In the genomic region with DNA sequence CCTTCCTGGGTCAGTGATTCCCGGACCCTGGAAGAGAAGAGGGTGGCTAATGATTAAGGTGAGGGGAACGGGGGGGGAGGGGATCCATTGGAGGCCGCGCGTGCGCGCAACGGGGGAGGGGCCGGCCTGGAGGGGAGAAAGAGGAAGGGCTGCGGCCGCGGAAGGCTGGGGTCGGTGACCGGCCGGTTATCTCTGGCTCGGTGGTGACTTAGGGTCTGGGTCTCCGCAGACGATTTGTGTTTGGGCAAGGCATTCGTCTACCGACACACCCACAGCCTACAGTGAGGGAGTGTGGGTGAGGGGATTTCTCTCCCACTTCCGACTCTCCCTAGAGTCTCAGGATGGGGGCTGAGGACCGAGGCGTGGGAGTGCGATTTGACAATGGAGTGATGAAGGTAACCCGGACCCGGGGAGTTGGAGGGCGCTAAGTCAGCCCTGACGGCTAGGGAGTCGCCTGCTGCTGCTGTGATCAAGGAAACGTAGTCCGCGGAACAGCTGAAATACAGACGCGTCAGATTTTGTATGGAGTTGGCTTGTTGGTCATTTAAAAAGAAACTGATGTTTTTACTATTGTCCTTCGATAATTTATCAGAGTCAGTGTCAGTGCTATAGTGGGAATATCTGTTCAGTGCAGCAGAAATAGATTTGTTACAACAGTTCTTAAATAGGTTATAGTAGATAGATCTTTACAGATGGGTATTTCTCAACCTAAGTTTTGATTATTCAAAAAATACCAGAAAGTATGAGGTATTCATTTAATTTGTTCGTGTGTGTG, we compare ENCODE assay signal across 1 cellular context.
TF ChIP-seq lines count a peak whose summit lies in the region.

No MANE protein-coding gene starts in this region.

TF ChIP-seq in HepG2, 621 proteins besides CTCF, POLR2A, EP300 and RAD21 (continued from another document and continues in another):
- TF ChIP-seq, protein P1, sequence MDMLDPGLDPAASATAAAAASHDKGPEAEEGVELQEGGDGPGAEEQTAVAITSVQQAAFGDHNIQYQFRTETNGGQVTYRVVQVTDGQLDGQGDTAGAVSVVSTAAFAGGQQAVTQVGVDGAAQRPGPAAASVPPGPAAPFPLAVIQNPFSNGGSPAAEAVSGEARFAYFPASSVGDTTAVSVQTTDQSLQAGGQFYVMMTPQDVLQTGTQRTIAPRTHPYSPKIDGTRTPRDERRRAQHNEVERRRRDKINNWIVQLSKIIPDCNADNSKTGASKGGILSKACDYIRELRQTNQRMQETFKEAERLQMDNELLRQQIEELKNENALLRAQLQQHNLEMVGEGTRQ (IDR thresholded peaks at IDR 0.05; ENCODE audit: low read depth, low read length), result no peak
- TF ChIP-seq, protein P1 (CRISPR knock-in tag; IDR thresholded peaks at IDR 0.05; ENCODE audit: borderline replicate concordance), result no peak; the same call in 1 of the 2 replicates
- TF ChIP-seq NFKBIZ (CRISPR knock-in tag; IDR thresholded peaks at IDR 0.05) (peak; percentile 16; the same call in 1 of the 2 replicates), SUZ12 (IDR thresholded peaks at IDR 0.05; ENCODE audit: low read depth, low read length) (no peak), ZNF614 (CRISPR knock-in tag; IDR thresholded peaks at IDR 0.05; ENCODE audit: borderline replicate concordance) (peak; percentile 70; the same call in 1 of the 2 replicates), HDAC1 (CRISPR knock-in tag; IDR thresholded peaks at IDR 0.05) (peak; percentile 42; the same call in 1 of the 2 replicates), GATA4 (IDR thresholded peaks at IDR 0.05; ENCODE audit: borderline replicate concordance, low read depth) (0 out of 2 replicates have a peak, but pooled peaks have one; percentile 4), NKX3-1 (CRISPR knock-in tag; IDR thresholded peaks at IDR 0.05) (peak; percentile 64; the same call in 1 of the 2 replicates), ZKSCAN1 (IDR thresholded peaks at IDR 0.05; ENCODE audit: low read length) (no peak), SRY (CRISPR knock-in tag; IDR thresholded peaks at IDR 0.05) (0 out of 2 replicates have a peak, but pooled peaks have one; percentile 7), ZNF629 (CRISPR knock-in tag; conservative IDR thresholded peaks at IDR 0.05) (no peak), PITX1 (CRISPR knock-in tag; IDR thresholded peaks at IDR 0.05) (no peak), ZNF780A (CRISPR knock-in tag; IDR thresholded peaks at IDR 0.05) (no peak), FOXA3 (CRISPR knock-in tag; IDR thresholded peaks at IDR 0.05) (0 out of 2 replicates have a peak, but pooled peaks have one; percentile 14), PRPF4 (IDR thresholded peaks at IDR 0.05; ENCODE audit: low read depth, low read length, poor library complexity, severe bottlenecking) (peak; percentile 73), DMAP1 (CRISPR knock-in tag; IDR thresholded peaks at IDR 0.05) (peak; percentile 48; the same call in 1 of the 2 replicates), MAZ (IDR thresholded peaks at IDR 0.05; ENCODE audit: borderline replicate concordance, low read depth, low read length) (no peak), MAZ (CRISPR knock-in tag; IDR thresholded peaks at IDR 0.05; ENCODE audit: low read depth) (0 out of 2 replicates have a peak, but pooled peaks have one; percentile 6), SOX6 (IDR thresholded peaks at IDR 0.05) (no peak), SOX6 (CRISPR knock-in tag; IDR thresholded peaks at IDR 0.05) (peak; percentile 49), SP5 (CRISPR knock-in tag; IDR thresholded peaks at IDR 0.05; ENCODE audit: borderline replicate concordance, low read depth) (no peak), NFYC (CRISPR knock-in tag; IDR thresholded peaks at IDR 0.05) (no peak), ARNT (IDR thresholded peaks at IDR 0.05) (no peak), TAF1 (CRISPR knock-in tag; IDR thresholded peaks at IDR 0.05) (peak; percentile 42; the same call in 1 of the 2 replicates), ZC3H13 (CRISPR knock-in tag; IDR thresholded peaks at IDR 0.05) (peak; percentile 64; the same call in 1 of the 2 replicates), ZNF792 (CRISPR knock-in tag; IDR thresholded peaks at IDR 0.05) (peak; percentile 38; the same call in 1 of the 2 replicates), ZNF557 (CRISPR knock-in tag; IDR thresholded peaks at IDR 0.05) (no peak), IKZF4 (CRISPR knock-in tag; IDR thresholded peaks at IDR 0.05; ENCODE audit: borderline replicate concordance, low read depth, not compliant biosample characterization) (no peak), MYC (CRISPR knock-in tag; IDR thresholded peaks at IDR 0.05; ENCODE audit: borderline replicate concordance) (peak; percentile 13; the same call in 1 of the 2 replicates), HOXA7 (CRISPR knock-in tag; IDR thresholded peaks at IDR 0.05) (0 out of 2 replicates have a peak, but pooled peaks have one; percentile 37)
- TF ChIP-seq, protein P2, sequence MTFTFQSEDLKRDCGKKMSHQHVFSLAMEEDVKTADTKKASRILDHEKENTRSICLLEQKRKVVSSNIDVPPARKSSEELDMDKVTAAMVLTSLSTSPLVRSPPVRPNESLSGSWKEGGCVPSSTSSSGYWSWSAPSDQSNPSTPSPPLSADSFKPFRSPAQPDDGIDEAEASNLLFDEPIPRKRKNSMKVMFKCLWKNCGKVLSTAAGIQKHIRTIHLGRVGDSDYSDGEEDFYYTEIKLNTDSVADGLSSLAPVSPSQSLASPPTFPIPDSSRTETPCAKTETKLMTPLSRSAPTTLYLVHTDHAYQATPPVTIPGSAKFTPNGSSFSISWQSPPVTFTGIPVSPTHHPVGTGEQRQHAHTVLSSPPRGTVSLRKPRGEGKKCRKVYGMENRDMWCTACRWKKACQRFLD (CRISPR knock-in tag; IDR thresholded peaks at IDR 0.05; ENCODE audit: borderline replicate concordance), result 0 out of 2 replicates have a peak, but pooled peaks have one; percentile 35
- TF ChIP-seq, protein P3, sequence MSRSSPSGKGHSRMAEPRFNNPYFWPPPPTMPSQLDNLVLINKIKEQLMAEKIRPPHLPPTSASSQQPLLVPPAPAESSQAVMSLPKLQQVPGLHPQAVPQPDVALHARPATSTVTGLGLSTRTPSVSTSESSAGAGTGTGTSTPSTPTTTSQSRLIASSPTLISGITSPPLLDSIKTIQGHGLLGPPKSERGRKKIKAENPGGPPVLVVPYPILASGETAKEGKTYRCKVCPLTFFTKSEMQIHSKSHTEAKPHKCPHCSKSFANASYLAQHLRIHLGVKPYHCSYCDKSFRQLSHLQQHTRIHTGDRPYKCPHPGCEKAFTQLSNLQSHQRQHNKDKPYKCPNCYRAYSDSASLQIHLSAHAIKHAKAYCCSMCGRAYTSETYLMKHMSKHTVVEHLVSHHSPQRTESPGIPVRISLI (CRISPR knock-in tag; IDR thresholded peaks at IDR 0.05; ENCODE audit: borderline replicate concordance), result no peak
- TF ChIP-seq, protein P4, sequence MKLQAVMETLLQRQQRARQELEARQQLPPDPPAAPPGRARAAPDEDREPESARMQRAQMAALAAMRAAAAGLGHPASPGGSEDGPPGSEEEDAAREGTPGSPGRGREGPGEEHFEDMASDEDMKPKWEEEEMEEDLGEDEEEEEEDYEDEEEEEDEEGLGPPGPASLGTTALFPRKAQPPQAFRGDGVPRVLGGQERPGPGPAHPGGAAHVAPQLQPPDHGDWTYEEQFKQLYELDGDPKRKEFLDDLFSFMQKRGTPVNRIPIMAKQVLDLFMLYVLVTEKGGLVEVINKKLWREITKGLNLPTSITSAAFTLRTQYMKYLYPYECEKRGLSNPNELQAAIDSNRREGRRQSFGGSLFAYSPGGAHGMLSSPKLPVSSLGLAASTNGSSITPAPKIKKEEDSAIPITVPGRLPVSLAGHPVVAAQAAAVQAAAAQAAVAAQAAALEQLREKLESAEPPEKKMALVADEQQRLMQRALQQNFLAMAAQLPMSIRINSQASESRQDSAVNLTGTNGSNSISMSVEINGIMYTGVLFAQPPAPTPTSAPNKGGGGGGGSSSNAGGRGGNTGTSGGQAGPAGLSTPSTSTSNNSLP (IDR thresholded peaks at IDR 0.05; ENCODE audit: low read depth, low read length), result 0 out of 2 replicates have a peak, but pooled peaks have one; percentile 7
- TF ChIP-seq, protein P5, sequence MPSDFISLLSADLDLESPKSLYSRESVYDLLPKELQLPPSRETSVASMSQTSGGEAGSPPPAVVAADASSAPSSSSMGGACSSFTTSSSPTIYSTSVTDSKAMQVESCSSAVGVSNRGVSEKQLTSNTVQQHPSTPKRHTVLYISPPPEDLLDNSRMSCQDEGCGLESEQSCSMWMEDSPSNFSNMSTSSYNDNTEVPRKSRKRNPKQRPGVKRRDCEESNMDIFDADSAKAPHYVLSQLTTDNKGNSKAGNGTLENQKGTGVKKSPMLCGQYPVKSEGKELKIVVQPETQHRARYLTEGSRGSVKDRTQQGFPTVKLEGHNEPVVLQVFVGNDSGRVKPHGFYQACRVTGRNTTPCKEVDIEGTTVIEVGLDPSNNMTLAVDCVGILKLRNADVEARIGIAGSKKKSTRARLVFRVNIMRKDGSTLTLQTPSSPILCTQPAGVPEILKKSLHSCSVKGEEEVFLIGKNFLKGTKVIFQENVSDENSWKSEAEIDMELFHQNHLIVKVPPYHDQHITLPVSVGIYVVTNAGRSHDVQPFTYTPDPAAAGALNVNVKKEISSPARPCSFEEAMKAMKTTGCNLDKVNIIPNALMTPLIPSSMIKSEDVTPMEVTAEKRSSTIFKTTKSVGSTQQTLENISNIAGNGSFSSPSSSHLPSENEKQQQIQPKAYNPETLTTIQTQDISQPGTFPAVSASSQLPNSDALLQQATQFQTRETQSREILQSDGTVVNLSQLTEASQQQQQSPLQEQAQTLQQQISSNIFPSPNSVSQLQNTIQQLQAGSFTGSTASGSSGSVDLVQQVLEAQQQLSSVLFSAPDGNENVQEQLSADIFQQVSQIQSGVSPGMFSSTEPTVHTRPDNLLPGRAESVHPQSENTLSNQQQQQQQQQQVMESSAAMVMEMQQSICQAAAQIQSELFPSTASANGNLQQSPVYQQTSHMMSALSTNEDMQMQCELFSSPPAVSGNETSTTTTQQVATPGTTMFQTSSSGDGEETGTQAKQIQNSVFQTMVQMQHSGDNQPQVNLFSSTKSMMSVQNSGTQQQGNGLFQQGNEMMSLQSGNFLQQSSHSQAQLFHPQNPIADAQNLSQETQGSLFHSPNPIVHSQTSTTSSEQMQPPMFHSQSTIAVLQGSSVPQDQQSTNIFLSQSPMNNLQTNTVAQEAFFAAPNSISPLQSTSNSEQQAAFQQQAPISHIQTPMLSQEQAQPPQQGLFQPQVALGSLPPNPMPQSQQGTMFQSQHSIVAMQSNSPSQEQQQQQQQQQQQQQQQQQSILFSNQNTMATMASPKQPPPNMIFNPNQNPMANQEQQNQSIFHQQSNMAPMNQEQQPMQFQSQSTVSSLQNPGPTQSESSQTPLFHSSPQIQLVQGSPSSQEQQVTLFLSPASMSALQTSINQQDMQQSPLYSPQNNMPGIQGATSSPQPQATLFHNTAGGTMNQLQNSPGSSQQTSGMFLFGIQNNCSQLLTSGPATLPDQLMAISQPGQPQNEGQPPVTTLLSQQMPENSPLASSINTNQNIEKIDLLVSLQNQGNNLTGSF (CRISPR knock-in tag; IDR thresholded peaks at IDR 0.05), result peak; percentile 24; the same call in 1 of the 2 replicates
- TF ChIP-seq, protein P6, sequence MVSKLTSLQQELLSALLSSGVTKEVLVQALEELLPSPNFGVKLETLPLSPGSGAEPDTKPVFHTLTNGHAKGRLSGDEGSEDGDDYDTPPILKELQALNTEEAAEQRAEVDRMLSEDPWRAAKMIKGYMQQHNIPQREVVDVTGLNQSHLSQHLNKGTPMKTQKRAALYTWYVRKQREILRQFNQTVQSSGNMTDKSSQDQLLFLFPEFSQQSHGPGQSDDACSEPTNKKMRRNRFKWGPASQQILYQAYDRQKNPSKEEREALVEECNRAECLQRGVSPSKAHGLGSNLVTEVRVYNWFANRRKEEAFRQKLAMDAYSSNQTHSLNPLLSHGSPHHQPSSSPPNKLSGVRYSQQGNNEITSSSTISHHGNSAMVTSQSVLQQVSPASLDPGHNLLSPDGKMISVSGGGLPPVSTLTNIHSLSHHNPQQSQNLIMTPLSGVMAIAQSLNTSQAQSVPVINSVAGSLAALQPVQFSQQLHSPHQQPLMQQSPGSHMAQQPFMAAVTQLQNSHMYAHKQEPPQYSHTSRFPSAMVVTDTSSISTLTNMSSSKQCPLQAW (CRISPR knock-in tag; IDR thresholded peaks at IDR 0.05), result peak; percentile 61; the same call in 1 of the 2 replicates
- TF ChIP-seq, protein P7, sequence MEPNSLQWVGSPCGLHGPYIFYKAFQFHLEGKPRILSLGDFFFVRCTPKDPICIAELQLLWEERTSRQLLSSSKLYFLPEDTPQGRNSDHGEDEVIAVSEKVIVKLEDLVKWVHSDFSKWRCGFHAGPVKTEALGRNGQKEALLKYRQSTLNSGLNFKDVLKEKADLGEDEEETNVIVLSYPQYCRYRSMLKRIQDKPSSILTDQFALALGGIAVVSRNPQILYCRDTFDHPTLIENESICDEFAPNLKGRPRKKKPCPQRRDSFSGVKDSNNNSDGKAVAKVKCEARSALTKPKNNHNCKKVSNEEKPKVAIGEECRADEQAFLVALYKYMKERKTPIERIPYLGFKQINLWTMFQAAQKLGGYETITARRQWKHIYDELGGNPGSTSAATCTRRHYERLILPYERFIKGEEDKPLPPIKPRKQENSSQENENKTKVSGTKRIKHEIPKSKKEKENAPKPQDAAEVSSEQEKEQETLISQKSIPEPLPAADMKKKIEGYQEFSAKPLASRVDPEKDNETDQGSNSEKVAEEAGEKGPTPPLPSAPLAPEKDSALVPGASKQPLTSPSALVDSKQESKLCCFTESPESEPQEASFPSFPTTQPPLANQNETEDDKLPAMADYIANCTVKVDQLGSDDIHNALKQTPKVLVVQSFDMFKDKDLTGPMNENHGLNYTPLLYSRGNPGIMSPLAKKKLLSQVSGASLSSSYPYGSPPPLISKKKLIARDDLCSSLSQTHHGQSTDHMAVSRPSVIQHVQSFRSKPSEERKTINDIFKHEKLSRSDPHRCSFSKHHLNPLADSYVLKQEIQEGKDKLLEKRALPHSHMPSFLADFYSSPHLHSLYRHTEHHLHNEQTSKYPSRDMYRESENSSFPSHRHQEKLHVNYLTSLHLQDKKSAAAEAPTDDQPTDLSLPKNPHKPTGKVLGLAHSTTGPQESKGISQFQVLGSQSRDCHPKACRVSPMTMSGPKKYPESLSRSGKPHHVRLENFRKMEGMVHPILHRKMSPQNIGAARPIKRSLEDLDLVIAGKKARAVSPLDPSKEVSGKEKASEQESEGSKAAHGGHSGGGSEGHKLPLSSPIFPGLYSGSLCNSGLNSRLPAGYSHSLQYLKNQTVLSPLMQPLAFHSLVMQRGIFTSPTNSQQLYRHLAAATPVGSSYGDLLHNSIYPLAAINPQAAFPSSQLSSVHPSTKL (CRISPR knock-in tag; IDR thresholded peaks at IDR 0.05), result peak; percentile 42; the same call in 1 of the 2 replicates
- TF ChIP-seq, protein P8, sequence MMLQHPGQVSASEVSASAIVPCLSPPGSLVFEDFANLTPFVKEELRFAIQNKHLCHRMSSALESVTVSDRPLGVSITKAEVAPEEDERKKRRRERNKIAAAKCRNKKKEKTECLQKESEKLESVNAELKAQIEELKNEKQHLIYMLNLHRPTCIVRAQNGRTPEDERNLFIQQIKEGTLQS (CRISPR knock-in tag; IDR thresholded peaks at IDR 0.05), result no peak
